In the genomic region with DNA sequence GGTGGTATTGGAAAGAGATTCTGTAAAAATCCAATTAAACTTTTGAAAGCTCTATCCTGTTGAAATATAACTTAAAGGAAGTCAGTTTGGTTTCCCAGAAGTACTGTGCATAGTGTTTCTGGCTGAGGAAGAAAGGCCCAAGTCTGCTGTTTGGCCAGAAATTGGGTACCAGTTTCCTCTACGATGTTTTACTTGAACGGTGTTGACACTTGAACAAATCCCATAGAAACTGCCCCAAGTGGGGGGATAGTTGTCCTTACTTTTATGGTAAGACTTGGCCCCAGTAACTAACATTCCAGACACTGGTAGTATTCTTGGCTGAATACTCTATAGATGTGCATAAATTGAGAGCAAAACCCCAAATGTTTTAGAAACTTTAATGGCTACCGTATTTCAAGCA, we compare ENCODE assay signal across 1 cellular context.
TF ChIP-seq lines count a peak whose summit lies in the region.

No MANE protein-coding gene starts in this region.

TF ChIP-seq in H1, 55 proteins besides CTCF, POLR2A, EP300 and RAD21:
- no peak for TF ChIP-seq CBX5 (IDR thresholded peaks at IDR 0.05; ENCODE audit: low read depth, low read length)
- TF ChIP-seq, protein P1, sequence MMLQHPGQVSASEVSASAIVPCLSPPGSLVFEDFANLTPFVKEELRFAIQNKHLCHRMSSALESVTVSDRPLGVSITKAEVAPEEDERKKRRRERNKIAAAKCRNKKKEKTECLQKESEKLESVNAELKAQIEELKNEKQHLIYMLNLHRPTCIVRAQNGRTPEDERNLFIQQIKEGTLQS (IDR thresholded peaks at IDR 0.05; ENCODE audit: insufficient read depth, low read depth, low read length): no peak
- no peak for TF ChIP-seq SRF (IDR thresholded peaks at IDR 0.05; ENCODE audit: low read depth, low read length)
- no peak for TF ChIP-seq SUZ12 (IDR thresholded peaks at IDR 0.05; ENCODE audit: low read length)
- TF ChIP-seq TAF1 (IDR thresholded peaks at IDR 0.05; ENCODE audit: low read depth, low read length): no peak
- no peak for TF ChIP-seq RXRA (IDR thresholded peaks at IDR 0.05; ENCODE audit: insufficient read depth, low read depth, low read length)
- TF ChIP-seq EGR1 (IDR thresholded peaks at IDR 0.05; ENCODE audit: borderline replicate concordance, low read depth, low read length): no peak
- TF ChIP-seq POU5F1 (IDR thresholded peaks at IDR 0.05; ENCODE audit: low read depth, low read length): no peak
